In genomic region chr3:168341192-168341816, GRCh38 we compare ENCODE assay signal across 12 cellular contexts.
DNase-seq lines count a peak whose midpoint lies in the region; ATAC-seq and TF ChIP-seq lines count a peak whose summit lies in the region.
"Had no signal": no experiment of that assay in that cellular context is flagged by ENCODE, and none has a peak within 500 bp of the region (broad histone marks: within the 10 kb centered on the region; RNA-seq: fewer than 3 reads in every experiment).

No MANE protein-coding gene starts in this region.

- H3K4me3 Mint-ChIP-seq in GM23338: no peak overlapping the region

- H3K4me2 ChIP-seq in GM23338 (no peak overlapping the region), skeletal muscle satellite cell (ENCODE audit: low read length) (peak overlapping the region; percentile 20)

- no peaks in the 10 kb centered on the region for H3F3A ChIP-seq in GM23338 (replicated peaks; ENCODE audit: low read depth)

- H3K36me3 Mint-ChIP-seq in GM23338 (ENCODE audit: low read depth): no peaks in the 10 kb centered on the region

- H3K4me3 ChIP-seq in GM23338 (no peak overlapping the region), fibroblast of the aortic adventitia (ENCODE audit: low read depth, low read length) (no peak overlapping the region), skeletal muscle satellite cell (ENCODE audit: low read length) (peak overlapping the region; percentile 24)
- H3K4me3 ChIP-seq: sigmoid colon had no signal

- peaks cover 20% of the 10 kb centered on the region for H3K4me1 Mint-ChIP-seq in GM23338

- H3K27me3 Mint-ChIP-seq in GM23338 (ENCODE audit: insufficient read depth, low read depth, poor library complexity): no peaks in the 10 kb centered on the region

- ATAC-seq in GM23338 (no peak), HG02981 (IDR thresholded peaks at IDR 0.05; ENCODE audit: unreplicated experiment) (no peak)

- H3K9ac ChIP-seq in skeletal muscle satellite cell (ENCODE audit: low read depth, low read length): no peak overlapping the region

- H3K9me3 Mint-ChIP-seq in GM23338: no peaks in the 10 kb centered on the region

- no peaks in the 10 kb centered on the region for H3K27me3 ChIP-seq in GM23338 (ENCODE audit: insufficient read depth)
- H3K27me3 ChIP-seq in skeletal muscle satellite cell (ENCODE audit: control insufficient read depth, insufficient read depth, low read length): no peaks in the 10 kb centered on the region
- H3K27me3 ChIP-seq: sigmoid colon had no signal

- TF ChIP-seq CTCF in GM23338 (conservative IDR thresholded peaks at IDR 0.05; ENCODE audit: low read depth in 2 of 2) (no peak), fibroblast of the aortic adventitia (IDR thresholded peaks at IDR 0.05; ENCODE audit: insufficient read depth, low read length) (no peak)

- H3K4me1 ChIP-seq in GM23338 (ENCODE audit: insufficient read depth) (no peaks in the 10 kb centered on the region; the same call in 1 of the 2 replicates), skeletal muscle satellite cell (ENCODE audit: control insufficient read depth, insufficient read depth, low read length) (peaks cover 29% of the 10 kb centered on the region)
- H3K4me1 ChIP-seq: sigmoid colon had no signal

- DNase-seq in GM23338 (ENCODE audit: low spot score) (no peak), SK-N-DZ (ENCODE audit: low spot score) (peak; percentile 32), fibroblast of the aortic adventitia (ENCODE audit: low read depth) (peak; percentile 27), NCI-H1092 (lab: John Stamatoyannopoulos, UW) (no peak)
- no peak for DNase-seq in effector CD8-positive, alpha-beta T cell (lab: John Stamatoyannopoulos, UW)
- DNase-seq: amygdala, NCI-H510A, sigmoid colon, substantia nigra had no signal

- peak overlapping the region; percentile 50; the same call in 1 of the 2 replicates for H3K27ac Mint-ChIP-seq in GM23338

- no peak overlapping the region for H2AFZ ChIP-seq in GM23338

- H3K36me3 ChIP-seq in GM23338 (ENCODE audit: insufficient read depth): no peaks in the 10 kb centered on the region
- H3K36me3 ChIP-seq in skeletal muscle satellite cell (ENCODE audit: insufficient read depth, low read length): no peaks in the 10 kb centered on the region
- H3K36me3 ChIP-seq: sigmoid colon had no signal

- H3K9me2 ChIP-seq in GM23338 (ENCODE audit: insufficient read depth): 0 out of 2 replicates have a peak, but pooled peaks cover 3% of the 10 kb centered on the region

- H3K79me2 ChIP-seq in GM23338 (replicated peaks; ENCODE audit: insufficient read depth): no peaks in the 10 kb centered on the region

- no peaks in the 10 kb centered on the region for H4K20me1 ChIP-seq in GM23338 (replicated peaks; ENCODE audit: insufficient read depth)

- no peaks in the 10 kb centered on the region for H3K9me3 ChIP-seq in skeletal muscle satellite cell (replicated peaks; ENCODE audit: low read length)
- H3K9me3 ChIP-seq: sigmoid colon had no signal

- H3K27ac ChIP-seq in GM23338 (ENCODE audit: low read depth): no peak overlapping the region
- H3K27ac ChIP-seq: sigmoid colon, VCaP had no signal

TF ChIP-seq in GM23338, 12 proteins besides CTCF, POLR2A, EP300 and RAD21 (continues in another document):
- TF ChIP-seq NANOG (IDR thresholded peaks at IDR 0.05; ENCODE audit: borderline replicate concordance) (no peak), STAT1 (IDR thresholded peaks at IDR 0.05; ENCODE audit: unreplicated experiment) (no peak), ZNF331 (CRISPR knock-in tag; IDR thresholded peaks at IDR 0.05; ENCODE audit: low read depth) (no peak), POLR2AphosphoS5 (IDR thresholded peaks at IDR 0.05; ENCODE audit: low read depth) (no peak), EZH2 (IDR thresholded peaks at IDR 0.05; ENCODE audit: low read depth, unreplicated experiment) (no peak), ZNF462 (CRISPR knock-in tag; IDR thresholded peaks at IDR 0.05) (no peak), REST (IDR thresholded peaks at IDR 0.05; ENCODE audit: unreplicated experiment) (no peak)

Comparison
In these comparisons a context has a peak if more than half of its experiments do, and no peak if none do; other contexts are left out.
1. DNase-seq: peak in SK-N-DZ (single experiment) and fibroblast of the aortic adventitia (single experiment); none in GM23338 (single experiment), effector CD8-positive, alpha-beta T cell (single experiment) and NCI-H1092 (single experiment).